29 cellular contexts compared by ENCODE assay signal in the genomic region with DNA sequence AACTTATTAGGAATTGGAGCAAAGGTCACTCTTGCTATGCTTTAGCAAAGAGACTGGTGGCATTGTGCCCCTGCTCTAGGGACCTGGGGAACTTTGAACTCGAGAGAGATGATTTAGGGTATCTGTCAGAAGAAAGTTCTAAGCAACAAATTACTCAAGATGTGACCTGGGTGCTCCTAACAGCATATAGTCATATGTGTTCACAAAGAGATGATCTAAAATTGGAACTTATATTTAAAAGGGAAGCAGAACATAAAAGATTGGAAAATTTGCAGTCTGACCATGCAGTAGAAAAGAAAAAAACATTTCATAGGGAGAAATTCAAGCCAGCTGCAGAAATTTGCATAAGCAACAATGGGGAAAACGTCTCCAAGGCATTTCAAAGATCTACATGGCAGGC.
"Had no signal": no experiment of that assay in that cellular context is flagged by ENCODE, and none has a peak within 500 bp of the region (broad histone marks: within the 10 kb centered on the region; RNA-seq: fewer than 3 reads in every experiment).

No MANE protein-coding gene starts in this region.

- DNase-seq: stimulated activated CD4-positive, alpha-beta T cell treated with anti-CD3 and anti-CD28 coated beads, Interleukin-2, amount 100 ng/mL, for 48 hours; stimulated activated CD4-positive, alpha-beta T cell treated with anti-CD3 and anti-CD28 coated beads, Interleukin-4, amount 100 ng/mL, for 1 hour; stimulated activated CD4-positive, alpha-beta T cell treated with anti-CD3 and anti-CD28 coated beads, Interleukin-4, amount 100 ng/mL, for 24 hours; stimulated activated CD4-positive, alpha-beta T cell treated with anti-CD3 and anti-CD28 coated beads, Interleukin-4, amount 100 ng/mL, for 4 hours; stimulated activated CD8-positive, alpha-beta memory T cell treated with anti-CD3 and anti-CD28 coated beads, Interleukin-4, amount 100 ng/mL, for 48 hours; stimulated activated naive B cell treated with anti-CD40 and anti-IgM and Interleukin-4, amounts not matched to agents 10 μg/mL and 1 μg/mL and 100 μg/mL, for 72 hours; stimulated activated naive CD4-positive, alpha-beta T cell; stimulated activated naive CD4-positive, alpha-beta T cell treated with Interleukin-2 at 50 U/mL for 16 hours; stimulated activated naive CD8-positive, alpha-beta T cell treated with anti-CD3 and anti-CD28 coated beads, Interleukin-15, amount 100 ng/mL, for 72 hours; stimulated activated naive CD8-positive, alpha-beta T cell treated with anti-CD3 and anti-CD28 coated beads, Interleukin-15, Interleukin-2, amounts not matched to agents 100 U/mL and 50 U/mL, for 24 hours; stomach; substantia nigra; testis; thyroid gland; tibial artery; transverse colon; trophoblast cell; upper lobe of left lung; upper lobe of right lung; uterus had no signal

- H3K27me3 Mint-ChIP-seq: stimulated activated memory B cell treated with anti-CD40 and anti-IgM and Interleukin-4, amounts not matched to agents 10 μg/mL and 1 μg/mL and 100 μg/mL, for 72 hours; stimulated activated naive B cell treated with anti-CD40 and anti-IgM and Interleukin-4, amounts not matched to agents 10 μg/mL and 1 μg/mL and 100 μg/mL, for 72 hours; stimulated activated naive CD8-positive, alpha-beta T cell treated with anti-CD3 and anti-CD28 coated beads, Interleukin-15, amount 100 ng/mL, for 72 hours; stimulated activated naive CD8-positive, alpha-beta T cell treated with anti-CD3 and anti-CD28 coated beads, Interleukin-15, Interleukin-2, amounts not matched to agents 100 ng/mL and 50 ng/mL, for 24 hours; type B pancreatic cell had no signal

- H3K4me3 Mint-ChIP-seq: stimulated activated effector memory CD8-positive, alpha-beta T cell treated with anti-CD3 and anti-CD28 coated beads, Interleukin-12 subunit alpha, Interleukin-12 subunit beta, amount 100 ng/mL, for 72 hours; stimulated activated memory B cell treated with anti-CD40 and anti-IgM and Interleukin-4, amounts not matched to agents 10 μg/mL and 1 μg/mL and 100 μg/mL, for 72 hours; stimulated activated naive B cell treated with anti-CD40 and anti-IgM and Interleukin-4, amounts not matched to agents 10 μg/mL and 1 μg/mL and 100 μg/mL, for 72 hours; stimulated activated naive CD8-positive, alpha-beta T cell treated with anti-CD3 and anti-CD28 coated beads, Interleukin-15, amount 100 ng/mL, for 72 hours; stimulated activated naive CD8-positive, alpha-beta T cell treated with anti-CD3 and anti-CD28 coated beads, Interleukin-15, Interleukin-2, amounts not matched to agents 100 ng/mL and 50 ng/mL, for 24 hours; type B pancreatic cell had no signal

- H3K4me1 Mint-ChIP-seq: stimulated activated effector memory CD8-positive, alpha-beta T cell treated with anti-CD3 and anti-CD28 coated beads, Interleukin-12 subunit alpha, Interleukin-12 subunit beta, amount 100 ng/mL, for 72 hours; stimulated activated memory B cell treated with anti-CD40 and anti-IgM and Interleukin-4, amounts not matched to agents 10 μg/mL and 1 μg/mL and 100 μg/mL, for 72 hours; stimulated activated naive B cell treated with anti-CD40 and anti-IgM and Interleukin-4, amounts not matched to agents 10 μg/mL and 1 μg/mL and 100 μg/mL, for 72 hours; stimulated activated naive CD8-positive, alpha-beta T cell treated with anti-CD3 and anti-CD28 coated beads, Interleukin-15, amount 100 ng/mL, for 72 hours had no signal

- FAIRE-seq: urothelium cell line had no signal

- H3K36me3 ChIP-seq: stomach, suprapubic skin, thoracic aorta, thyroid gland, transverse colon, upper lobe of left lung, upper lobe of right lung, uterus, vagina had no signal

- H3K27me3 ChIP-seq: stomach, suprapubic skin, testis, thyroid gland, tibial artery, tibial nerve, transverse colon, upper lobe of left lung, upper lobe of right lung, uterus, vagina had no signal

- H3K4me1 ChIP-seq: stomach, suprapubic skin, testis, thyroid gland, tibial artery, tibial nerve, transverse colon, upper lobe of left lung, upper lobe of right lung, uterus, vagina had no signal

- H3K27ac Mint-ChIP-seq: stimulated activated effector memory CD8-positive, alpha-beta T cell treated with anti-CD3 and anti-CD28 coated beads, Interleukin-12 subunit alpha, Interleukin-12 subunit beta, amount 100 ng/mL, for 72 hours; stimulated activated memory B cell treated with anti-CD40 and anti-IgM and Interleukin-4, amounts not matched to agents 10 μg/mL and 1 μg/mL and 100 μg/mL, for 72 hours; stimulated activated naive B cell treated with anti-CD40 and anti-IgM and Interleukin-4, amounts not matched to agents 10 μg/mL and 1 μg/mL and 100 μg/mL, for 72 hours; stimulated activated naive CD8-positive, alpha-beta T cell treated with anti-CD3 and anti-CD28 coated beads, Interleukin-15, Interleukin-2, amounts not matched to agents 100 ng/mL and 50 ng/mL, for 24 hours; type B pancreatic cell had no signal

- H3K9me3 ChIP-seq: testis, thyroid gland had no signal

- H3K36me3 Mint-ChIP-seq: stimulated activated effector memory CD8-positive, alpha-beta T cell treated with anti-CD3 and anti-CD28 coated beads, Interleukin-12 subunit alpha, Interleukin-12 subunit beta, amount 100 ng/mL, for 72 hours; stimulated activated memory B cell treated with anti-CD40 and anti-IgM and Interleukin-4, amounts not matched to agents 10 μg/mL and 1 μg/mL and 100 μg/mL, for 72 hours had no signal

- ATAC-seq: stimulated activated effector memory CD8-positive, alpha-beta T cell treated with anti-CD3 and anti-CD28 coated beads, Interleukin-12 subunit alpha, Interleukin-12 subunit beta, amount 100 ng/mL, for 72 hours; stimulated activated memory B cell treated with anti-CD40 and anti-IgM and Interleukin-4, amounts not matched to agents 10 μg/mL and 1 μg/mL and 100 μg/mL, for 72 hours; stimulated activated naive B cell treated with anti-CD40 and anti-IgM and Interleukin-4, amounts not matched to agents 10 μg/mL and 1 μg/mL and 100 μg/mL, for 72 hours; stimulated activated naive CD8-positive, alpha-beta T cell treated with anti-CD3 and anti-CD28 coated beads, Interleukin-15, amount 100 ng/mL, for 72 hours; stimulated activated naive CD8-positive, alpha-beta T cell treated with anti-CD3 and anti-CD28 coated beads, Interleukin-15, Interleukin-2, amounts not matched to agents 100 U/mL and 50 U/mL, for 24 hours; upper lobe of right lung had no signal

- H3K4me3 ChIP-seq: stomach, suprapubic skin, testis, thoracic aorta, thyroid gland, tibial artery, tibial nerve, transverse colon, upper lobe of left lung, upper lobe of right lung, uterus, vagina had no signal

- H3K27ac ChIP-seq: stomach, suprapubic skin, testis, thoracic aorta, thyroid gland, tibial artery, tibial nerve, transverse colon, upper lobe of left lung, upper lobe of right lung, uterus, vagina had no signal
